In the genomic region with DNA sequence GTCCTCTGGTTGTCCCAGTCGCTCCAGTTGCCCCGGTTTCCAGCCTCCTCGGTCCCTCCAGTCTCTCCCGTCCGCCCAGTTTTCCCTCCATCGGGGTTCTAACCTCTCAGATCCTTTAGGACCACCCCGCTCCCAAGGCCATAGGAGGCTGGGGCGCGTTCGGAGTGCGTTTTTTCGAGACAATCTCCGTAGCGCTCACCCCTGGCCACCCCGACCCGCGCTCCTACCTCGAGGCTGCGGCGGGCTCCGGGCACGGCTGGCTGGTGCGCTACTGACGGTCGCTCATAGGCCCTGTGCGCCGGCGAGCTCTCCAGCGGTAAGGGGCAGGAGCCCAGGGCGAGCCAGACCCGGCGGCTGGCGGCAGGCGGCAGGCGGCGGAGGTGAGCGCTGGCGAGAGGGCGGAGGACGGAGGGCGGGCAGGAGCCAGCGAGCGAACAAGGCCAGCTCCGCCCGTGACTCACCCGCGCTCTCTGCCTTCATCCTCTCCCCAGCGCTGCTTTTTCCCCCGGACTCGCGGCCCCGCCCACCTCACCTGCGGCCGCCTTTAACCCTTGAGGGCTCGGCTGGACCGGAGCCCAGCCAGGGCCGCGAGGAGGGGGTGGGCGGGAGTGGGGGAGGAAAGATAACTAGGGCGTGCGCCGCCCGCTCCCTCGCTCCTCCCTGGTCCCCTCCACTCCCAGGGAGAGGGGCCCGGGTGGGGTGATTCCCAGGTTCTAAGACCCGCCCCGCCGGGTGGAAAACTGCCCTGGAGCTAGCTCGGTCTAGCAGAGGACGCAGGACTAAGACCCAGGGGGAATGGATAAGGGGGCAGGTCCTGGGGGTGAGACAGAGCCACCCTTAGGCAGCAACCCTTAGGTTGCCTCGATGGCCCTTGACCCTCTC, we compare ENCODE assay signal across 8 cellular contexts. TPM values are rescaled to one million over a fixed set of nuclear protein-coding genes. Genes with fewer than 3 reads are reported as not detected.
DNase-seq lines count a peak whose midpoint lies in the region; ATAC-seq, FAIRE-seq and TF ChIP-seq lines count a peak whose summit lies in the region.

TSS of gene SP6 (minus strand) at position 472 of the 882 bp plus-strand sequence. CDS start 2,734 bp downstream, outside the sequence.

- no peaks in the 10 kb centered on the region for H3K79me1 ChIP-seq in mesenchymal stem cell (replicated peaks; ENCODE audit: low read length, poor library complexity, severe bottlenecking)

- H3K4me2 ChIP-seq in mesenchymal stem cell (ENCODE audit: low read length, poor library complexity, severe bottlenecking) = peak within 1 kb of the TSS; percentile 78

- TF ChIP-seq CTCF in D721Med (IDR thresholded peaks at IDR 0.05; ENCODE audit: insufficient read depth, missing control alignments) = no peak

- no peak within 1 kb of the TSS for H3K14ac ChIP-seq in mesenchymal stem cell (ENCODE audit: low read length in 2 of 2)

- H2AK5ac ChIP-seq in mesenchymal stem cell (ENCODE audit: low read length, severe bottlenecking) = no peak within 1 kb of the TSS

- no peak within 1 kb of the TSS for H3K23ac ChIP-seq in mesenchymal stem cell (ENCODE audit: low read length in 2 of 2)

- H2BK120ac ChIP-seq in mesenchymal stem cell (ENCODE audit: low read depth, low read length) = peak within 1 kb of the TSS; percentile 55

- ATAC-seq in HG03280 (IDR thresholded peaks at IDR 0.05; ENCODE audit: unreplicated experiment) = no peak

- H4K8ac ChIP-seq in mesenchymal stem cell (ENCODE audit: low read length) = no peak within 1 kb of the TSS

- DNase-seq in EL = peak; percentile 79
- DNase-seq in NCI-H2081 treated with DMSO at 0.1 percent for 48 hours (lab: John Stamatoyannopoulos, UW) = peak; percentile 29
- peak; percentile 27 to 38 for DNase-seq in activated CD4-positive, alpha-beta T cell treated with anti-CD3 and anti-CD28 coated beads, Interleukin-2, amount 50 U/mL, for 24 hours (ENCODE audit: low read depth in 1 of 2, low spot score in 1 of 2)
- DNase-seq in dermis microvascular lymphatic vessel endothelial cell (ENCODE audit: low read depth in 2 of 2) = peak; percentile 29 to 82
- peak; percentile 60 for DNase-seq in mesenchymal stem cell
- DNase-seq in stimulated activated CD8-positive, alpha-beta memory T cell treated with anti-CD3 and anti-CD28 coated beads, Interleukin-2, amount 100 ng/mL, for 1 hour (ENCODE audit: low read depth in 2 of 2) = peak; percentile 36 to 53
- no peak for DNase-seq in D721Med (ENCODE audit: insufficient read length, low spot score)

- no peak within 1 kb of the TSS for H3K27ac ChIP-seq in mesenchymal stem cell (ENCODE audit: low read length, poor library complexity, severe bottlenecking)

- no peak within 1 kb of the TSS for H3K4ac ChIP-seq in mesenchymal stem cell (ENCODE audit: low read depth in 1 of 2, low read length in 2 of 2)

- H3K36me3 ChIP-seq in mesenchymal stem cell (ENCODE audit: control insufficient read depth in 1 of 2, insufficient read depth in 2 of 2, low read depth in 1 of 2, low read length in 2 of 2) = no peaks in the 10 kb centered on the region

- no peak within 1 kb of the TSS for H2BK5ac ChIP-seq in mesenchymal stem cell (ENCODE audit: low read depth, low read length, poor library complexity, severe bottlenecking)

- no peak within 1 kb of the TSS for H4K91ac ChIP-seq in mesenchymal stem cell (ENCODE audit: low read length)

- peaks cover 12% of the 10 kb centered on the region for H3K4me1 ChIP-seq in mesenchymal stem cell (ENCODE audit: control insufficient read depth, insufficient read depth, low read depth, low read length)

- peak within 1 kb of the TSS in 1 of 2 experiments; percentile 76 for H2BK12ac ChIP-seq in mesenchymal stem cell (ENCODE audit: low read length in 2 of 2)

- H3K27me3 ChIP-seq in mesenchymal stem cell (ENCODE audit: control insufficient read depth in 1 of 2, insufficient read depth in 1 of 2, low read length in 2 of 2) = peaks cover 93 to 95% of the 10 kb centered on the region in 2 experiments

- WGBS in mesenchymal stem cell = 2% methylated on average over 44 of the region's 71 CpGs

- no peaks in the 10 kb centered on the region for H3K9me3 ChIP-seq in mesenchymal stem cell (ENCODE audit: control insufficient read depth, low read length)

- H3K4me3 ChIP-seq in mesenchymal stem cell (ENCODE audit: insufficient read depth in 1 of 2, low read depth in 1 of 2, low read length in 2 of 2) = peak within 1 kb of the TSS; percentile 39 to 61

- H2AFZ ChIP-seq in mesenchymal stem cell (ENCODE audit: low read depth, low read length) = peak within 1 kb of the TSS; percentile 20

- no peak for FAIRE-seq in D721Med (lab: Jason Lieb, UNC)

- H3K9ac ChIP-seq in mesenchymal stem cell (ENCODE audit: low read length) = peak within 1 kb of the TSS; percentile 32

- no peak within 1 kb of the TSS for H2BK15ac ChIP-seq in mesenchymal stem cell (ENCODE audit: low read depth, poor library complexity, severe bottlenecking)

- H3K18ac ChIP-seq in mesenchymal stem cell (ENCODE audit: low read depth in 1 of 2, low read length in 2 of 2) = no peak within 1 kb of the TSS

RNA-seq across cellular contexts. Expression of gene SP6, which starts in this region (rescaled TPM):
- total RNA-seq in dermis microvascular lymphatic vessel endothelial cell = 1.8 and 2.3 TPM in 2 replicates
- 0.01 TPM for polyA plus RNA-seq in mesenchymal stem cell (2013, experiment 1 of 2)
- 0.03 TPM for polyA plus RNA-seq in mesenchymal stem cell (2013, experiment 2 of 2)
